Comparison of ENCODE assay signal across 16 cellular contexts in genomic region chr3:12392101-12392878, GRCh38.
"Had no signal": no experiment of that assay in that cellular context is flagged by ENCODE, and none has a peak within 500 bp of the region (broad histone marks: within the 10 kb centered on the region; RNA-seq: fewer than 3 reads in every experiment).

No MANE protein-coding gene starts in this region.

- H3K9me3 ChIP-seq: heart right ventricle, ovary, stomach, vagina had no signal

- H3K4me3 ChIP-seq: heart right ventricle, neural progenitor cell, ovary, stomach, vagina had no signal

- H3K36me3 ChIP-seq: neural progenitor cell, ovary, stomach, vagina, WERI-Rb-1 had no signal

- DNase-seq: activated CD4-positive, alpha-beta T cell treated with anti-CD3 and anti-CD28 coated beads, Interleukin-2, amount 10 ng/mL, durations not matched to agents 24 days and 14 days; activated CD8-positive, alpha-beta memory T cell treated with anti-CD3 and anti-CD28 coated beads for 24 hours; activated naive CD4-positive, alpha-beta T cell treated with Interleukin-2 at 50 U/mL for 16 hours; activated naive CD8-positive, alpha-beta T cell treated with anti-CD3 and anti-CD28 coated beads, Interleukin-2, amount 50 U/mL, for 24 hours; cortex of kidney; effector memory CD8-positive, alpha-beta T cell; heart right ventricle; ovary; stimulated activated CD4-positive, alpha-beta T cell treated with anti-CD3 and anti-CD28 coated beads, Interleukin-4, amount 100 ng/mL, for 4 hours; stomach; T-helper 1 cell; WERI-Rb-1 had no signal

- ATAC-seq: activated naive CD8-positive, alpha-beta T cell treated with anti-CD3 and anti-CD28 coated beads, Interleukin-2, amount 50 U/mL, for 24 hours; effector memory CD8-positive, alpha-beta T cell; heart right ventricle; left lobe of liver had no signal

- H3K27ac ChIP-seq: epithelial cell of prostate, heart right ventricle, neural progenitor cell, ovary, stomach, vagina, WERI-Rb-1 had no signal

- H3K9ac ChIP-seq: neural progenitor cell had no signal

- H3K27me3 ChIP-seq: heart right ventricle, ovary, stomach, vagina had no signal

- H3K4me1 ChIP-seq: neural progenitor cell had no signal
